In the genomic region with DNA sequence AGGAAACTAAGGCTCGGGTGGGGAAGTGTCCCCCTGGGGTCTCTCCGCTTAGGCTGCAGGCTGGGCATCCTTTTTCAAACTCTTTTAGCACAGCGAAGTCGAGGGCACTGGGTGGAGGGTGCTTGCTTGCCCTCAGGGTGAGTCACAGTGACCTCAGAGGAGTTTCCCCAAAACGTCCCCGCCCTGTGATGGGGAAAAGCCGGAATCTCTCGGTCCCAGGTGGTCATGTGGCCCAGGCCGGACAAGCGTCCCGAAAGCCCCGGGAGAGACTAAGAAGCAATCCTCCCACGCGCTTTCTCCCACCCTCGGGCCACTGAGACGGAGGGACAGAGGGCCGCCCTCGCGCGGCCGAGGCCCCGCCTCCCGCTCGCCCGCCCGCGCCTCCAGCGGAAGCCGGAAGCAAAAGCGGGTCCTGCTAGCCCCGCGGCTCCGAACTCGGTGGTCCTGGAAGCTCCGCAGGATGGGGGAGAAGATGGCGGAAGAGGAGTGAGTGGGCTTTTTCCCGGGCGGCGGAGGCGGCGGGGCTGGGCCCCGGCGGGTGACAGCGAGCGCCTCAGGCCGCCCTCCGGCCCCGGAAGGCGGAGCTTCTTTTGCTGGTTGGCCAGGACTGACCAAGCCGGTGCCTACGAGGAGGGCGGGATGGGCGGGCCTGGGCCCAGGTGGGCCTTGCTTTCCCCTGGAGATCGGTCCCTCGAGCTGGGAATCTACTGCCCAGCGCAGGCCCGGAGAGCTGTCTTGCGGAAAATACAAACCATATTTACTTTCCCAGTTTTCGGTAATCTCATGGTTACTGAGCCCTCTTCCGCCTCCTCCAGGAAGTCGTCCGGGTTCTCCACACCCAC, we compare ENCODE assay signal across 1 cellular context.
A peak's percentile ranks its signal among the peaks of the same experiment; 100 is the strongest.
TF ChIP-seq lines count a peak whose summit lies in the region.

A gene with protein sequence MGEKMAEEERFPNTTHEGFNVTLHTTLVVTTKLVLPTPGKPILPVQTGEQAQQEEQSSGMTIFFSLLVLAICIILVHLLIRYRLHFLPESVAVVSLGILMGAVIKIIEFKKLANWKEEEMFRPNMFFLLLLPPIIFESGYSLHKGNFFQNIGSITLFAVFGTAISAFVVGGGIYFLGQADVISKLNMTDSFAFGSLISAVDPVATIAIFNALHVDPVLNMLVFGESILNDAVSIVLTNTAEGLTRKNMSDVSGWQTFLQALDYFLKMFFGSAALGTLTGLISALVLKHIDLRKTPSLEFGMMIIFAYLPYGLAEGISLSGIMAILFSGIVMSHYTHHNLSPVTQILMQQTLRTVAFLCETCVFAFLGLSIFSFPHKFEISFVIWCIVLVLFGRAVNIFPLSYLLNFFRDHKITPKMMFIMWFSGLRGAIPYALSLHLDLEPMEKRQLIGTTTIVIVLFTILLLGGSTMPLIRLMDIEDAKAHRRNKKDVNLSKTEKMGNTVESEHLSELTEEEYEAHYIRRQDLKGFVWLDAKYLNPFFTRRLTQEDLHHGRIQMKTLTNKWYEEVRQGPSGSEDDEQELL (plus strand): TSS at position 366 of the 842 bp plus-strand sequence. CDS start 95 bp downstream, at position 461.

TF ChIP-seq in HepG2, 621 proteins besides CTCF, POLR2A, EP300 and RAD21 (continues in another document):
- TF ChIP-seq ZNF350 (CRISPR knock-in tag; IDR thresholded peaks at IDR 0.05; ENCODE audit: borderline replicate concordance, low read depth), result peak; percentile 89; the same call in 1 of the 2 replicates
- no peak for TF ChIP-seq XRCC5 (optimal IDR thresholded peaks at IDR 0.05; ENCODE audit: low read length)
- TF ChIP-seq ZBTB42 (CRISPR knock-in tag; IDR thresholded peaks at IDR 0.05), result peak; percentile 42
- TF ChIP-seq POLR2G (IDR thresholded peaks at IDR 0.05; ENCODE audit: low read depth, low read length), result peak; percentile 97
- peak; percentile 46; the same call in 1 of the 2 replicates for TF ChIP-seq TMF1 (CRISPR knock-in tag; IDR thresholded peaks at IDR 0.05; ENCODE audit: low read depth)
- 0 out of 2 replicates have a peak, but pooled peaks have one; percentile 53 for TF ChIP-seq PITX1 (CRISPR knock-in tag; IDR thresholded peaks at IDR 0.05)
- no peak for TF ChIP-seq SETDB1 (CRISPR knock-in tag; IDR thresholded peaks at IDR 0.05; ENCODE audit: borderline replicate concordance)
- peak; percentile 90 for TF ChIP-seq POLR2AphosphoS5 (IDR thresholded peaks at IDR 0.05; ENCODE audit: low read depth, low read length)
- peak; percentile 83; the same call in 1 of the 2 replicates for TF ChIP-seq SATB2 (CRISPR knock-in tag; IDR thresholded peaks at IDR 0.05)
- no peak for TF ChIP-seq ZNF468 (CRISPR knock-in tag; IDR thresholded peaks at IDR 0.05)
- TF ChIP-seq SOX6 (IDR thresholded peaks at IDR 0.05), result no peak
- 0 out of 2 replicates have a peak, but pooled peaks have one; percentile 46 for TF ChIP-seq SOX6 (CRISPR knock-in tag; IDR thresholded peaks at IDR 0.05)
- no peak for TF ChIP-seq ZNF354B (CRISPR knock-in tag; IDR thresholded peaks at IDR 0.05)
- no peak; the same call in 1 of the 2 replicates for TF ChIP-seq ZMAT3 (CRISPR knock-in tag; conservative IDR thresholded peaks at IDR 0.05)
- TF ChIP-seq DPF2 (CRISPR knock-in tag; IDR thresholded peaks at IDR 0.05; ENCODE audit: borderline replicate concordance, low read depth), result peak; percentile 21; the same call in 1 of the 2 replicates
- no peak; the same call in 1 of the 2 replicates for TF ChIP-seq ZFP90 (CRISPR knock-in tag; IDR thresholded peaks at IDR 0.05; ENCODE audit: borderline replicate concordance)
- TF ChIP-seq, protein P1, sequence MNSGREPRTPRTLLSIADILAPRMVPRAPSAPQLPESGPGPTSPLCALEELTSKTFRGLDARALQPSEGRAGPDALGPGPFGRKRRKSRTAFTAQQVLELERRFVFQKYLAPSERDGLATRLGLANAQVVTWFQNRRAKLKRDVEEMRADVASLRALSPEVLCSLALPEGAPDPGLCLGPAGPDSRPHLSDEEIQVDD (CRISPR knock-in tag; IDR thresholded peaks at IDR 0.05; ENCODE audit: borderline replicate concordance), result no peak
- TF ChIP-seq ARNT (IDR thresholded peaks at IDR 0.05), result no peak
- TF ChIP-seq ZNF773 (CRISPR knock-in tag; IDR thresholded peaks at IDR 0.05; ENCODE audit: borderline replicate concordance), result no peak
- TF ChIP-seq POGZ (CRISPR knock-in tag; IDR thresholded peaks at IDR 0.05), result peak; percentile 86
- no peak for TF ChIP-seq ZNF33A (CRISPR knock-in tag; IDR thresholded peaks at IDR 0.05; ENCODE audit: borderline replicate concordance)
- no peak; the same call in 1 of the 2 replicates for TF ChIP-seq JUN (CRISPR knock-in tag; IDR thresholded peaks at IDR 0.05)
- no peak for TF ChIP-seq ZNF24 (IDR thresholded peaks at IDR 0.05)
- TF ChIP-seq RFX5 (IDR thresholded peaks at IDR 0.05; ENCODE audit: low read depth, low read length), result no peak
- TF ChIP-seq ZNF746 (CRISPR knock-in tag; IDR thresholded peaks at IDR 0.05), result peak; percentile 57
- no peak; the same call in 1 of the 2 replicates for TF ChIP-seq ZNF546 (CRISPR knock-in tag; conservative IDR thresholded peaks at IDR 0.05)
- TF ChIP-seq ZNF543 (CRISPR knock-in tag; IDR thresholded peaks at IDR 0.05), result peak; percentile 94
- peak; percentile 62 for TF ChIP-seq HDAC2 (CRISPR knock-in tag; IDR thresholded peaks at IDR 0.05)
- TF ChIP-seq NCOA1 (CRISPR knock-in tag; IDR thresholded peaks at IDR 0.05), result peak; percentile 93
- no peak for TF ChIP-seq RCOR2 (CRISPR knock-in tag; IDR thresholded peaks at IDR 0.05)
- TF ChIP-seq ZSCAN20 (CRISPR knock-in tag; IDR thresholded peaks at IDR 0.05; ENCODE audit: borderline replicate concordance), result no peak; the same call in none of the 2 replicates
- TF ChIP-seq ZNF672 (CRISPR knock-in tag; IDR thresholded peaks at IDR 0.05), result no peak
- TF ChIP-seq SP1 (IDR thresholded peaks at IDR 0.05), result no peak
- TF ChIP-seq SP1 (CRISPR knock-in tag; IDR thresholded peaks at IDR 0.05), result peak; percentile 82
- TF ChIP-seq SMC3 (IDR thresholded peaks at IDR 0.05; ENCODE audit: low read length), result no peak
- TF ChIP-seq, protein P2, sequence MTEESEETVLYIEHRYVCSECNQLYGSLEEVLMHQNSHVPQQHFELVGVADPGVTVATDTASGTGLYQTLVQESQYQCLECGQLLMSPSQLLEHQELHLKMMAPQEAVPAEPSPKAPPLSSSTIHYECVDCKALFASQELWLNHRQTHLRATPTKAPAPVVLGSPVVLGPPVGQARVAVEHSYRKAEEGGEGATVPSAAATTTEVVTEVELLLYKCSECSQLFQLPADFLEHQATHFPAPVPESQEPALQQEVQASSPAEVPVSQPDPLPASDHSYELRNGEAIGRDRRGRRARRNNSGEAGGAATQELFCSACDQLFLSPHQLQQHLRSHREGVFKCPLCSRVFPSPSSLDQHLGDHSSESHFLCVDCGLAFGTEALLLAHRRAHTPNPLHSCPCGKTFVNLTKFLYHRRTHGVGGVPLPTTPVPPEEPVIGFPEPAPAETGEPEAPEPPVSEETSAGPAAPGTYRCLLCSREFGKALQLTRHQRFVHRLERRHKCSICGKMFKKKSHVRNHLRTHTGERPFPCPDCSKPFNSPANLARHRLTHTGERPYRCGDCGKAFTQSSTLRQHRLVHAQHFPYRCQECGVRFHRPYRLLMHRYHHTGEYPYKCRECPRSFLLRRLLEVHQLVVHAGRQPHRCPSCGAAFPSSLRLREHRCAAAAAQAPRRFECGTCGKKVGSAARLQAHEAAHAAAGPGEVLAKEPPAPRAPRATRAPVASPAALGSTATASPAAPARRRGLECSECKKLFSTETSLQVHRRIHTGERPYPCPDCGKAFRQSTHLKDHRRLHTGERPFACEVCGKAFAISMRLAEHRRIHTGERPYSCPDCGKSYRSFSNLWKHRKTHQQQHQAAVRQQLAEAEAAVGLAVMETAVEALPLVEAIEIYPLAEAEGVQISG (CRISPR knock-in tag; IDR thresholded peaks at IDR 0.05), result peak; percentile 99
- no peak for TF ChIP-seq MAFG (CRISPR knock-in tag; IDR thresholded peaks at IDR 0.05)
- TF ChIP-seq, protein P3, sequence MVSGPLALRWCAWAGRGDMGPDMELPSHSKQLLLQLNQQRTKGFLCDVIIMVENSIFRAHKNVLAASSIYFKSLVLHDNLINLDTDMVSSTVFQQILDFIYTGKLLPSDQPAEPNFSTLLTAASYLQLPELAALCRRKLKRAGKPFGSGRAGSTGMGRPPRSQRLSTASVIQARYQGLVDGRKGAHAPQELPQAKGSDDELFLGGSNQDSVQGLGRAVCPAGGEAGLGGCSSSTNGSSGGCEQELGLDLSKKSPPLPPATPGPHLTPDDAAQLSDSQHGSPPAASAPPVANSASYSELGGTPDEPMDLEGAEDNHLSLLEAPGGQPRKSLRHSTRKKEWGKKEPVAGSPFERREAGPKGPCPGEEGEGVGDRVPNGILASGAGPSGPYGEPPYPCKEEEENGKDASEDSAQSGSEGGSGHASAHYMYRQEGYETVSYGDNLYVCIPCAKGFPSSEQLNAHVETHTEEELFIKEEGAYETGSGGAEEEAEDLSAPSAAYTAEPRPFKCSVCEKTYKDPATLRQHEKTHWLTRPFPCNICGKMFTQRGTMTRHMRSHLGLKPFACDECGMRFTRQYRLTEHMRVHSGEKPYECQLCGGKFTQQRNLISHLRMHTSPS (CRISPR knock-in tag; IDR thresholded peaks at IDR 0.05; ENCODE audit: low read depth), result peak; percentile 30; the same call in 1 of the 2 replicates
- TF ChIP-seq, protein P4, sequence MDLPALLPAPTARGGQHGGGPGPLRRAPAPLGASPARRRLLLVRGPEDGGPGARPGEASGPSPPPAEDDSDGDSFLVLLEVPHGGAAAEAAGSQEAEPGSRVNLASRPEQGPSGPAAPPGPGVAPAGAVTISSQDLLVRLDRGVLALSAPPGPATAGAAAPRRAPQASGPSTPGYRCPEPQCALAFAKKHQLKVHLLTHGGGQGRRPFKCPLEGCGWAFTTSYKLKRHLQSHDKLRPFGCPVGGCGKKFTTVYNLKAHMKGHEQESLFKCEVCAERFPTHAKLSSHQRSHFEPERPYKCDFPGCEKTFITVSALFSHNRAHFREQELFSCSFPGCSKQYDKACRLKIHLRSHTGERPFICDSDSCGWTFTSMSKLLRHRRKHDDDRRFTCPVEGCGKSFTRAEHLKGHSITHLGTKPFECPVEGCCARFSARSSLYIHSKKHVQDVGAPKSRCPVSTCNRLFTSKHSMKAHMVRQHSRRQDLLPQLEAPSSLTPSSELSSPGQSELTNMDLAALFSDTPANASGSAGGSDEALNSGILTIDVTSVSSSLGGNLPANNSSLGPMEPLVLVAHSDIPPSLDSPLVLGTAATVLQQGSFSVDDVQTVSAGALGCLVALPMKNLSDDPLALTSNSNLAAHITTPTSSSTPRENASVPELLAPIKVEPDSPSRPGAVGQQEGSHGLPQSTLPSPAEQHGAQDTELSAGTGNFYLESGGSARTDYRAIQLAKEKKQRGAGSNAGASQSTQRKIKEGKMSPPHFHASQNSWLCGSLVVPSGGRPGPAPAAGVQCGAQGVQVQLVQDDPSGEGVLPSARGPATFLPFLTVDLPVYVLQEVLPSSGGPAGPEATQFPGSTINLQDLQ (CRISPR knock-in tag; IDR thresholded peaks at IDR 0.05), result 0 out of 2 replicates have a peak, but pooled peaks have one; percentile 49
- TF ChIP-seq, protein P5, sequence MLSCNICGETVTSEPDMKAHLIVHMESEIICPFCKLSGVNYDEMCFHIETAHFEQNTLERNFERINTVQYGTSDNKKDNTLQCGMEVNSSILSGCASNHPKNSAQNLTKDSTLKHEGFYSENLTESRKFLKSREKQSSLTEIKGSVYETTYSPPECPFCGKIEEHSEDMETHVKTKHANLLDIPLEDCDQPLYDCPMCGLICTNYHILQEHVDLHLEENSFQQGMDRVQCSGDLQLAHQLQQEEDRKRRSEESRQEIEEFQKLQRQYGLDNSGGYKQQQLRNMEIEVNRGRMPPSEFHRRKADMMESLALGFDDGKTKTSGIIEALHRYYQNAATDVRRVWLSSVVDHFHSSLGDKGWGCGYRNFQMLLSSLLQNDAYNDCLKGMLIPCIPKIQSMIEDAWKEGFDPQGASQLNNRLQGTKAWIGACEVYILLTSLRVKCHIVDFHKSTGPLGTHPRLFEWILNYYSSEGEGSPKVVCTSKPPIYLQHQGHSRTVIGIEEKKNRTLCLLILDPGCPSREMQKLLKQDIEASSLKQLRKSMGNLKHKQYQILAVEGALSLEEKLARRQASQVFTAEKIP (CRISPR knock-in tag; IDR thresholded peaks at IDR 0.05; ENCODE audit: borderline replicate concordance), result no peak
- TF ChIP-seq ZNF274 (CRISPR knock-in tag; IDR thresholded peaks at IDR 0.05), result no peak
- TF ChIP-seq FLYWCH1 (CRISPR knock-in tag; IDR thresholded peaks at IDR 0.05), result 0 out of 2 replicates have a peak, but pooled peaks have one; percentile 42
- TF ChIP-seq, protein P6, sequence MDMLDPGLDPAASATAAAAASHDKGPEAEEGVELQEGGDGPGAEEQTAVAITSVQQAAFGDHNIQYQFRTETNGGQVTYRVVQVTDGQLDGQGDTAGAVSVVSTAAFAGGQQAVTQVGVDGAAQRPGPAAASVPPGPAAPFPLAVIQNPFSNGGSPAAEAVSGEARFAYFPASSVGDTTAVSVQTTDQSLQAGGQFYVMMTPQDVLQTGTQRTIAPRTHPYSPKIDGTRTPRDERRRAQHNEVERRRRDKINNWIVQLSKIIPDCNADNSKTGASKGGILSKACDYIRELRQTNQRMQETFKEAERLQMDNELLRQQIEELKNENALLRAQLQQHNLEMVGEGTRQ (IDR thresholded peaks at IDR 0.05; ENCODE audit: low read depth, low read length), result peak; percentile 35; the same call in 1 of the 2 replicates
- TF ChIP-seq, protein P6 (CRISPR knock-in tag; IDR thresholded peaks at IDR 0.05; ENCODE audit: borderline replicate concordance), result peak; percentile 77
- peak; percentile 75; the same call in 1 of the 2 replicates for TF ChIP-seq STAT5B (CRISPR knock-in tag; IDR thresholded peaks at IDR 0.05)
- TF ChIP-seq FOXC1 (CRISPR knock-in tag; IDR thresholded peaks at IDR 0.05; ENCODE audit: borderline replicate concordance), result peak; percentile 92
- TF ChIP-seq, protein P7, sequence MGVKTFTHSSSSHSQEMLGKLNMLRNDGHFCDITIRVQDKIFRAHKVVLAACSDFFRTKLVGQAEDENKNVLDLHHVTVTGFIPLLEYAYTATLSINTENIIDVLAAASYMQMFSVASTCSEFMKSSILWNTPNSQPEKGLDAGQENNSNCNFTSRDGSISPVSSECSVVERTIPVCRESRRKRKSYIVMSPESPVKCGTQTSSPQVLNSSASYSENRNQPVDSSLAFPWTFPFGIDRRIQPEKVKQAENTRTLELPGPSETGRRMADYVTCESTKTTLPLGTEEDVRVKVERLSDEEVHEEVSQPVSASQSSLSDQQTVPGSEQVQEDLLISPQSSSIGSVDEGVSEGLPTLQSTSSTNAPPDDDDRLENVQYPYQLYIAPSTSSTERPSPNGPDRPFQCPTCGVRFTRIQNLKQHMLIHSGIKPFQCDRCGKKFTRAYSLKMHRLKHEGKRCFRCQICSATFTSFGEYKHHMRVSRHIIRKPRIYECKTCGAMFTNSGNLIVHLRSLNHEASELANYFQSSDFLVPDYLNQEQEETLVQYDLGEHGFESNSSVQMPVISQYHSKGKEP (CRISPR knock-in tag; IDR thresholded peaks at IDR 0.05), result no peak
- peak; percentile 3; the same call in 1 of the 2 replicates for TF ChIP-seq TCF7 (IDR thresholded peaks at IDR 0.05; ENCODE audit: low read depth)
- peak; percentile 88; the same call in 1 of the 2 replicates for TF ChIP-seq ZBTB7B (CRISPR knock-in tag; IDR thresholded peaks at IDR 0.05)
- TF ChIP-seq NFRKB (IDR thresholded peaks at IDR 0.05), result no peak
